In the genomic region with DNA sequence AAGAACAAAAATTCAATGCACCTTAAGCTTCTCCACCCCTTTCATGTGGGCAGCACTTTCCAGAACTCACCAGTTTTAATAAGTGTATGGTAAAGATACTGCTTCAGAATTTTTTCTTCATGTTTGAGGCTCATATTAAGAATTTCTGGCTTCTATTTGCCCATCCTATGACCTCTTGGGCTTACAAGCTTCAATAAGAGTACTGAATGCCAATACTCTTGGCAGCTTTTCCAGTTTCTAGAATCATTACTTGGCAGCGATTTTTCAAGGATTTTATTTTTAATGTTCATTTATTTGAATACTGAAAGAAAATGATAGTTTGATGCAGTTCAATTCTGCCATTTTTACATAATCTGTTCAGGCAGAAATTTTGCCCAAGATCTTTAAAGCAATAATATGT, we compare ENCODE assay signal across 13 cellular contexts.
DNase-seq lines count a peak whose midpoint lies in the region; ATAC-seq and TF ChIP-seq lines count a peak whose summit lies in the region.
"Had no signal": no experiment of that assay in that cellular context is flagged by ENCODE, and none has a peak within 500 bp of the region (broad histone marks: within the 10 kb centered on the region; RNA-seq: fewer than 3 reads in every experiment).

No MANE protein-coding gene starts in this region.

- TF ChIP-seq POLR2A in erythroblast (IDR thresholded peaks at IDR 0.05; ENCODE audit: low read length), result no peak

- no peak for ATAC-seq in GM19395 (IDR thresholded peaks at IDR 0.05; ENCODE audit: unreplicated experiment)
- ATAC-seq in GM19455 (IDR thresholded peaks at IDR 0.05; ENCODE audit: unreplicated experiment), result no peak
- ATAC-seq: CD8-positive, alpha-beta T cell; HCT116 had no signal

- DNase-seq in NCI-H446 (lab: John Stamatoyannopoulos, UW) (peak; percentile 28 to 59), fibroblast of gingiva (ENCODE audit: low read depth) (peak; percentile 39), stromal cell of bone marrow (ENCODE audit: low read depth) (peak; percentile 37), erythroblast (lab: John Stamatoyannopoulos, UW) (no peak)
- DNase-seq: Caco-2; CD4-positive, CD25-positive, alpha-beta regulatory T cell; CD8-positive, alpha-beta T cell; DMS153; DND-41; H9 had no signal

Comparison
In these comparisons a context has a peak if more than half of its experiments do, and no peak if none do; other contexts are left out.
1. DNase-seq: peak in NCI-H446 (2 of 2), fibroblast of gingiva (single experiment) and stromal cell of bone marrow (single experiment); none in erythroblast (0 of 2).